In genomic region chr2:28627722-28628480, GRCh38 we compare ENCODE assay signal across 10 cellular contexts.
DNase-seq lines count a peak whose midpoint lies in the region; ATAC-seq, FAIRE-seq and TF ChIP-seq lines count a peak whose summit lies in the region.
"Had no signal": no experiment of that assay in that cellular context is flagged by ENCODE, and none has a peak within 500 bp of the region (broad histone marks: within the 10 kb centered on the region; RNA-seq: fewer than 3 reads in every experiment).

No MANE protein-coding gene starts in this region.

- TF ChIP-seq POLR2A in H54 (IDR thresholded peaks at IDR 0.05; ENCODE audit: low read depth, low read length), result no peak

- no peak for TF ChIP-seq CTCF in left ventricle myocardium inferior (IDR thresholded peaks at IDR 0.05; ENCODE audit: borderline replicate concordance)

- H3K27ac ChIP-seq in left ventricle myocardium inferior (replicated peaks), result peak overlapping the region; percentile 89
- H3K27ac ChIP-seq: 22Rv1 had no signal

- no peak for FAIRE-seq in H54 (lab: Jason Lieb, UNC)

- no peak for ATAC-seq in stimulated activated naive CD8-positive, alpha-beta T cell treated with anti-CD3 and anti-CD28 coated beads, Interleukin-15, amount 100 ng/mL, for 72 hours
- no peak for ATAC-seq in HG03571 (IDR thresholded peaks at IDR 0.05; ENCODE audit: unreplicated experiment)

- H3K36me3 Mint-ChIP-seq in activated naive CD8-positive, alpha-beta T cell, result peaks cover 3% of the 10 kb centered on the region

- no peaks in the 10 kb centered on the region for H3K9me3 ChIP-seq in left ventricle myocardium inferior (replicated peaks)

- no peaks in the 10 kb centered on the region for H3K36me3 ChIP-seq in left ventricle myocardium inferior

- peak overlapping the region; percentile 47 for H3K27ac Mint-ChIP-seq in activated naive CD8-positive, alpha-beta T cell
- peak overlapping the region; percentile 15 to 91 for H3K27ac Mint-ChIP-seq in stimulated activated naive CD8-positive, alpha-beta T cell treated with anti-CD3 and anti-CD28 coated beads, Interleukin-15, amount 100 ng/mL, for 72 hours

- H3K4me1 ChIP-seq in left ventricle myocardium inferior, result peaks cover 50% of the 10 kb centered on the region

- peaks cover 54% of the 10 kb centered on the region for H3K4me1 Mint-ChIP-seq in activated naive CD8-positive, alpha-beta T cell (ENCODE audit: low read depth)
- H3K4me1 Mint-ChIP-seq in stimulated activated naive CD8-positive, alpha-beta T cell treated with anti-CD3 and anti-CD28 coated beads, Interleukin-15, amount 100 ng/mL, for 72 hours, result no peaks in the 10 kb centered on the region

- no peak overlapping the region for H3K4me3 Mint-ChIP-seq in activated naive CD8-positive, alpha-beta T cell
- H3K4me3 Mint-ChIP-seq in stimulated activated naive CD8-positive, alpha-beta T cell treated with anti-CD3 and anti-CD28 coated beads, Interleukin-15, amount 100 ng/mL, for 72 hours, result peak overlapping the region; percentile 39 to 48

- H3K27me3 Mint-ChIP-seq in activated naive CD8-positive, alpha-beta T cell, result no peaks in the 10 kb centered on the region
- H3K27me3 Mint-ChIP-seq in stimulated activated naive CD8-positive, alpha-beta T cell treated with anti-CD3 and anti-CD28 coated beads, Interleukin-15, amount 100 ng/mL, for 72 hours, result no peaks in the 10 kb centered on the region

- H3K9me3 Mint-ChIP-seq in activated naive CD8-positive, alpha-beta T cell (ENCODE audit: low read depth), result no peaks in the 10 kb centered on the region
- H3K9me3 Mint-ChIP-seq in stimulated activated naive CD8-positive, alpha-beta T cell treated with anti-CD3 and anti-CD28 coated beads, Interleukin-15, amount 100 ng/mL, for 72 hours, result no peaks in the 10 kb centered on the region

- peak; percentile 15 for DNase-seq in DMS 273 (lab: John Stamatoyannopoulos, UW; ENCODE audit: unreplicated experiment)
- no peak for DNase-seq in DMS 273 treated with DMSO at 0.1 percent for 48 hours (lab: John Stamatoyannopoulos, UW)
- peak; percentile 48 for DNase-seq in left ventricle myocardium inferior
- DNase-seq in stimulated activated naive CD8-positive, alpha-beta T cell treated with anti-CD3 and anti-CD28 coated beads, Interleukin-15, amount 100 ng/mL, for 72 hours, result no peak
- no peak for DNase-seq in H54 (ENCODE audit: insufficient read length, low spot score)
- DNase-seq in stimulated activated CD4-positive, alpha-beta T cell treated with anti-CD3 and anti-CD28 coated beads, Interleukin-2, amount 100 ng/mL, for 24 hours, result no peak
- DNase-seq: activated CD4-positive, alpha-beta T cell treated with anti-CD3 and anti-CD28 coated beads for 1 hour had no signal

- intact Hi-C loops in left ventricle myocardium inferior (cut with micrococcal nuclease), result no loop called here

- no peak overlapping the region for H3K4me3 ChIP-seq in left ventricle myocardium inferior

- H3K27me3 ChIP-seq in left ventricle myocardium inferior (ENCODE audit: low read depth), result no peaks in the 10 kb centered on the region

Comparison
In these comparisons a context has a peak if more than half of its experiments do, and no peak if none do; other contexts are left out.
1. DNase-seq: peak in DMS 273 (single experiment) and left ventricle myocardium inferior (single experiment); none in DMS 273 treated with DMSO at 0.1 percent for 48 hours (single experiment), stimulated activated naive CD8-positive, alpha-beta T cell treated with anti-CD3 and anti-CD28 coated beads, Interleukin-15, amount 100 ng/mL, for 72 hours (0 of 2), H54 (single experiment) and stimulated activated CD4-positive, alpha-beta T cell treated with anti-CD3 and anti-CD28 coated beads, Interleukin-2, amount 100 ng/mL, for 24 hours (0 of 2).